23 cellular contexts compared by ENCODE assay signal in genomic region chr9:136201174-136201573, GRCh38. TPM values are rescaled to one million over a fixed set of nuclear protein-coding genes. Genes with fewer than 3 reads are reported as not detected.
DNase-seq lines count a peak whose midpoint lies in the region; ATAC-seq, FAIRE-seq and TF ChIP-seq lines count a peak whose summit lies in the region.
"Had no signal": no experiment of that assay in that cellular context is flagged by ENCODE, and none has a peak within 500 bp of the region (broad histone marks: within the 10 kb centered on the region; RNA-seq: fewer than 3 reads in every experiment).

No MANE protein-coding gene starts in this region.

- in situ Hi-C loops in K562 (cut with MboI) = no loop called here
- in situ Hi-C loops in transverse colon (cut with MboI; ENCODE audit: low pct_ligation_motif_present in 1 of 4, low pct_unique_long_range_greater_than_20kb in 1 of 4, low sequenced_read_pairs in 3 of 4) = no loop called here

- H2AK5ac ChIP-seq in neuronal stem cell (ENCODE audit: low read depth, low read length) = no peak overlapping the region

- H3K4me2 ChIP-seq in A549 (no peak overlapping the region), GM23338 (no peak overlapping the region), K562 (ENCODE audit: insufficient read depth, low read length) (no peak overlapping the region), neuronal stem cell (ENCODE audit: insufficient read depth, low read length, poor library complexity, severe bottlenecking) (no peak overlapping the region)

- no peak for FAIRE-seq in A549 (lab: Jason Lieb, UNC)
- FAIRE-seq in K562 (lab: Jason Lieb, UNC) = no peak
- FAIRE-seq: GM12878 had no signal

- H3K36me3 Mint-ChIP-seq in GM23338 (ENCODE audit: low read depth) = peaks cover 3% of the 10 kb centered on the region; the same call in 1 of the 3 replicates

- H2AFZ ChIP-seq in GM23338 (no peak overlapping the region), K562 (ENCODE audit: low read depth, low read length) (no peak overlapping the region), neuronal stem cell (ENCODE audit: low read length) (no peak overlapping the region)

- H2BK120ac ChIP-seq in neuronal stem cell (ENCODE audit: low read depth, low read length) = no peak overlapping the region

- peaks cover 3% of the 10 kb centered on the region for H3K79me1 ChIP-seq in neuronal stem cell (ENCODE audit: low read depth, low read length)

- BruUV-seq in K562 (replicated peaks; lab: Mats Ljungman, UMichigan) = no TSS peak

- H3K4me1 ChIP-seq in A549 = peaks cover 10% of the 10 kb centered on the region; the same call in 1 of the 3 replicates
- H3K4me1 ChIP-seq in GM23338 (ENCODE audit: insufficient read depth) = peaks cover 14% of the 10 kb centered on the region
- peaks cover 3 to 74% of the 10 kb centered on the region in 2 experiments; a peak in 3 of 5 replicates for H3K4me1 ChIP-seq in K562 (replicated peaks in 1 of 2; ENCODE audit: control insufficient read depth in 2 of 2, insufficient read depth in 2 of 2, low read length in 2 of 2)
- peaks cover 0 to 2% of the 10 kb centered on the region in 2 donors for H3K4me1 ChIP-seq in neuronal stem cell (ENCODE audit: control insufficient read depth in 2 of 2, insufficient read depth in 1 of 2, low read depth in 1 of 2, low read length in 2 of 2)
- peaks cover 0 to 4% (median 0%) of the 10 kb centered on the region in 4 donors for H3K4me1 ChIP-seq in transverse colon

- POLR2A ChIA-PET in A549 (lab: Yijun Ruan, JAX) (no interaction called here), K562 (lab: Yijun Ruan, JAX) (interaction anchor here (0.5 to 0.6 kb wide), 2 partner anchors 18 to 40 kb away, joined by 3 to 5 read pairs; no protein-coding TSS in a partner anchor)

- H3K4me3 Mint-ChIP-seq in GM23338 = no peak overlapping the region
- H3K4me3 Mint-ChIP-seq: CD4-positive, CD25-positive, alpha-beta regulatory T cell; CD8-positive, alpha-beta memory T cell; H9 had no signal

- H3K4me3 ChIP-seq in A549 = no peak overlapping the region
- H3K4me3 ChIP-seq in GM23338 = no peak overlapping the region
- no peak overlapping the region for H3K4me3 ChIP-seq in K562
- H3K4me3 ChIP-seq in neuronal stem cell (ENCODE audit: low read length in 2 of 2) = no peak overlapping the region
- no peak overlapping the region for H3K4me3 ChIP-seq in transverse colon
- H3K4me3 ChIP-seq: GM12878 had no signal

- H2BK15ac ChIP-seq in neuronal stem cell (ENCODE audit: low read length) = no peak overlapping the region

- peaks cover 99% of the 10 kb centered on the region for H3K27me3 ChIP-seq in GM23338 (ENCODE audit: insufficient read depth)
- peaks cover 26 to 55% of the 10 kb centered on the region in 2 experiments; a peak in 4 of 5 replicates for H3K27me3 ChIP-seq in K562 (ENCODE audit: control insufficient read depth in 2 of 2, insufficient read depth in 2 of 2, low read length in 2 of 2)
- peaks cover 75 to 96% (median 94%) of the 10 kb centered on the region in 3 experiments for H3K27me3 ChIP-seq in neuronal stem cell (ENCODE audit: control insufficient read depth in 3 of 3, insufficient read depth in 3 of 3, low read depth in 1 of 3, low read length in 3 of 3)
- H3K27me3 ChIP-seq in transverse colon = peaks cover 95% of the 10 kb centered on the region

- peaks cover 87% of the 10 kb centered on the region for H3K27me3 Mint-ChIP-seq in GM23338 (ENCODE audit: insufficient read depth, low read depth, poor library complexity)

- H3K4ac ChIP-seq in neuronal stem cell (ENCODE audit: low read length) = no peak overlapping the region

- no peak for TF ChIP-seq POLR2A in A549 (IDR thresholded peaks at IDR 0.05; ENCODE audit: low read length)
- no peak for TF ChIP-seq POLR2A in K562 (conservative IDR thresholded peaks at IDR 0.05)
- TF ChIP-seq POLR2A in transverse colon (IDR thresholded peaks at IDR 0.05) = no peak

- H3K9ac ChIP-seq in K562 (ENCODE audit: insufficient read depth in 1 of 2, low read depth in 2 of 2, low read length in 2 of 2) (no peak overlapping the region), neuronal stem cell (ENCODE audit: low read depth, low read length, poor library complexity) (no peak overlapping the region)

- H3K9me2 ChIP-seq in GM23338 (ENCODE audit: insufficient read depth) = no peaks in the 10 kb centered on the region

- H3K9me3 ChIP-seq in A549 (no peaks in the 10 kb centered on the region), K562 (replicated peaks; ENCODE audit: control insufficient read depth, insufficient read depth, low read depth, low read length) (no peaks in the 10 kb centered on the region), neuronal stem cell (replicated peaks in 1 of 2; ENCODE audit: control insufficient read depth in 2 of 2, insufficient read depth in 1 of 2, low read depth in 1 of 2, low read length in 2 of 2) (peaks cover 0 to 5% of the 10 kb centered on the region in 2 donors), transverse colon (no peaks in the 10 kb centered on the region)
- H3K9me3 ChIP-seq: BE2C had no signal

- peaks cover 2% of the 10 kb centered on the region; the same call in 1 of the 2 replicates for H3F3A ChIP-seq in GM23338 (replicated peaks; ENCODE audit: low read depth)

- no peak overlapping the region for H4K8ac ChIP-seq in neuronal stem cell (ENCODE audit: low read depth, low read length)

- TF ChIP-seq EP300 in A549 (IDR thresholded peaks at IDR 0.05) (no peak), K562 (IDR thresholded peaks at IDR 0.05; ENCODE audit: low read length) (no peak), transverse colon (IDR thresholded peaks at IDR 0.05; ENCODE audit: low read depth) (no peak)

- no peak overlapping the region for H3K18ac ChIP-seq in neuronal stem cell (ENCODE audit: low read length)

- H4K91ac ChIP-seq in neuronal stem cell (ENCODE audit: low read depth, low read length, poor library complexity) = no peak overlapping the region

- ATAC-seq in A549 (no peak), GM23338 (no peak), K562 (no peak), GM21786 (IDR thresholded peaks at IDR 0.05; ENCODE audit: unreplicated experiment) (no peak)
- ATAC-seq: GM12878 had no signal

- 20% methylated on average over 3 of the region's 13 CpGs for WGBS in A549 (ENCODE audit: missing lambda C conversion rate)
- WGBS in K562 (ENCODE audit: insufficient coverage, low coverage, missing lambda C conversion rate) = 12% methylated on average over 13 of the region's 13 CpGs
- no CpG with 5 or more reads among the region's 13 CpGs for WGBS in neuronal stem cell (ENCODE audit: extremely low coverage in 2 of 2, insufficient read length in 2 of 2, insufficient replicate concordance in 1 of 2), 2 donors
- 71% methylated on average over 13 of the region's 13 CpGs; no CpG with 5 or more reads in 1 of the 2 donors for WGBS in transverse colon (ENCODE audit: low coverage in 1 of 2), 2 donors

- no peaks in the 10 kb centered on the region for H3K9me3 Mint-ChIP-seq in GM23338
- H3K9me3 Mint-ChIP-seq: CD4-positive, CD25-positive, alpha-beta regulatory T cell; H9 had no signal

- H3K27ac Mint-ChIP-seq in GM23338 = no peak overlapping the region
- H3K27ac Mint-ChIP-seq: CD4-positive, CD25-positive, alpha-beta regulatory T cell; CD8-positive, alpha-beta memory T cell; H9 had no signal

- no peak overlapping the region for H3K27ac ChIP-seq in A549
- no peak overlapping the region for H3K27ac ChIP-seq in GM23338 (ENCODE audit: low read depth)
- H3K27ac ChIP-seq in K562 (ENCODE audit: extremely low read depth, low read depth, low read length) = no peak overlapping the region
- no peak overlapping the region for H3K27ac ChIP-seq in neuronal stem cell (replicated peaks; ENCODE audit: low read length)
- H3K27ac ChIP-seq in transverse colon = no peak overlapping the region
- H3K27ac ChIP-seq: HL-60 had no signal

- peak overlapping the region; percentile 89 for H3K23ac ChIP-seq in neuronal stem cell (ENCODE audit: low read depth, low read length, poor library complexity)

- no peak for DNase-seq in A549 (ENCODE audit: low read depth in 1 of 2, low spot score in 1 of 2)
- DNase-seq in GM23338 (ENCODE audit: low spot score) = no peak
- DNase-seq in K562 (ENCODE audit: extremely low read depth in 1 of 4, low spot score in 3 of 4) = no peak
- DNase-seq in neuronal stem cell (ENCODE audit: low spot score) = no peak
- DNase-seq in transverse colon = no peak
- DNase-seq: ACHN; BE2C; C1 segment of cervical spinal cord; CD4-positive, CD25-positive, alpha-beta regulatory T cell; CD8-positive, alpha-beta memory T cell; COR-L47; DMS 273 treated with DMSO at 0.1 percent for 48 hours; DND-41; EL; GOT3; H9; KBM-7 had no signal

- H3K36me3 ChIP-seq in GM23338 (ENCODE audit: insufficient read depth) = no peaks in the 10 kb centered on the region
- peaks cover 9% of the 10 kb centered on the region; the same call in 2 of the 3 replicates for H3K36me3 ChIP-seq in K562 (ENCODE audit: control insufficient read depth, insufficient read depth, low read length)
- peaks cover 3 to 7% of the 10 kb centered on the region in 2 donors for H3K36me3 ChIP-seq in neuronal stem cell (replicated peaks in 1 of 2; ENCODE audit: control insufficient read depth in 2 of 2, insufficient read depth in 2 of 2, low read length in 2 of 2)
- H3K36me3 ChIP-seq in transverse colon = no peaks in the 10 kb centered on the region

- CTCF ChIA-PET in A549 (lab: Yijun Ruan, JAX) = interaction anchor here (0.7 to 2.9 kb wide), 2 partner anchors 24 to 476 kb away, joined by 3 to 14 read pairs; no protein-coding TSS in a partner anchor
- CTCF ChIA-PET in K562 (lab: Yijun Ruan, JAX; ENCODE audit: low intra/inter-chr PET ratio) = interaction anchor here (0.6 kb wide), 1 partner anchor 304 kb away, joined by 3 read pairs; no protein-coding TSS in a partner anchor

- no peak overlapping the region for H2BK5ac ChIP-seq in neuronal stem cell (ENCODE audit: low read length)

- no peak for TF ChIP-seq CTCF in A549 (IDR thresholded peaks at IDR 0.05)
- TF ChIP-seq CTCF in GM23338 (conservative IDR thresholded peaks at IDR 0.05; ENCODE audit: low read depth in 2 of 2) = no peak
- no peak for TF ChIP-seq CTCF in K562 (IDR thresholded peaks at IDR 0.05 in 2 of 3, conservative IDR thresholded peaks at IDR 0.05 in 1 of 3; ENCODE audit: insufficient read depth in 2 of 3, low read depth in 1 of 3, low read length in 3 of 3)
- no peak for TF ChIP-seq CTCF in transverse colon (IDR thresholded peaks at IDR 0.05)

- peaks cover 4% of the 10 kb centered on the region for H3K9me1 ChIP-seq in K562 (ENCODE audit: control insufficient read depth, insufficient read depth, low read length)

- TF ChIP-seq RAD21 in A549 (conservative IDR thresholded peaks at IDR 0.05 in 1 of 2, IDR thresholded peaks at IDR 0.05 in 1 of 2) = no peak
- TF ChIP-seq RAD21 in K562 (CRISPR knock-in tag; conservative IDR thresholded peaks at IDR 0.05 in 1 of 2, IDR thresholded peaks at IDR 0.05 in 1 of 2) = no peak

- H3K79me2 ChIP-seq in GM23338 (replicated peaks; ENCODE audit: insufficient read depth) (no peaks in the 10 kb centered on the region), K562 (ENCODE audit: control insufficient read depth, insufficient read depth, low read length) (no peaks in the 10 kb centered on the region)

- peaks cover 12% of the 10 kb centered on the region for H4K20me1 ChIP-seq in GM23338 (replicated peaks; ENCODE audit: insufficient read depth)
- H4K20me1 ChIP-seq in K562 (replicated peaks; ENCODE audit: control insufficient read depth, insufficient read depth, low read length) = peaks cover 13% of the 10 kb centered on the region

- peak overlapping the region; percentile 6 for H3K14ac ChIP-seq in neuronal stem cell (ENCODE audit: low read length)

- no peak overlapping the region for H2BK12ac ChIP-seq in neuronal stem cell (ENCODE audit: low read length)

- peaks cover 16% of the 10 kb centered on the region for H3K4me1 Mint-ChIP-seq in GM23338

- intact Hi-C loops in K562 (cut with micrococcal nuclease) (no loop called here), transverse colon (cut with DNase I; ENCODE audit: low total_unique reads) (no loop called here)

RNA-seq across cellular contexts. Expression of gene LHX3, which starts 3.8 kb away (rescaled TPM):
- polyA plus RNA-seq in A549 (2011; rRNA removed) = 0.03 and 0.04 TPM in 2 replicates
- polyA plus RNA-seq in A549 (2012; cell fraction: cytosol; rRNA removed) = 0.03 TPM in 1 of 2 replicates, not detected in the other
- polyA plus RNA-seq in A549 (2012; cell fraction: nucleus; rRNA removed) = 0.04 and 0.10 TPM in 2 replicates
- polyA plus RNA-seq in A549 (2017; fragmentation: RNase III; extraction: RNeasy Plus Mini Kit Qiagen cat#74134 plus additional on column Dnase treatment) = 0.03 to 0.04 TPM in 2 of 3 replicates, not detected in the other
- polyA minus RNA-seq in A549 (2011; rRNA and poly(A)+ RNA removed) = not detected in 2 replicates
- not detected in 2 replicates for total RNA-seq in GM23338 (2014; rRNA removed; shearing (Covaris generic))
- 0.08 TPM in 1 of 2 replicates, not detected in the other for polyA plus RNA-seq in GM23338 (2016; fragmentation: Nextera tagmentation; extraction: Ambion mirVana)
- 0.09 TPM in 1 of 2 replicates, not detected in the other for total RNA-seq in K562 (2011; cell fraction: chromatin; rRNA removed; ENCODE audit: low replicate concordance)
- not detected in 2 replicates for total RNA-seq in K562 (2011; cell fraction: nucleolus; rRNA removed)
- not detected in 2 replicates for total RNA-seq in K562 (2011; cell fraction: nucleoplasm; rRNA removed)
- not detected in 2 replicates for total RNA-seq in K562 (2014; rRNA removed)
- not detected in 2 replicates for total RNA-seq in K562 (2014; rRNA removed; fragmentation: Illumina TruSeq; extraction: Trizol)
- not detected in 2 replicates for total RNA-seq in K562 (2015; rRNA removed; fragmentation: Illumina TruSeq; extraction: Trizol)
- total RNA-seq in K562 (2021) = 0.09 TPM in 1 of 2 replicates, not detected in the other
- not detected in 2 replicates for polyA plus RNA-seq in K562 (2011; rRNA removed)
- polyA plus RNA-seq in K562 (2011; cell fraction: cytosol; rRNA removed) = not detected in 2 replicates
- polyA plus RNA-seq in K562 (2011; cell fraction: nucleus; rRNA removed) = 0.04 TPM in 1 of 2 replicates, not detected in the other
- 0.91 TPM in 1 of 2 replicates, not detected in the other for polyA plus RNA-seq in K562 (2012)
- not detected in 2 replicates for polyA plus RNA-seq in K562 (2014; fragmentation: Illumina TruSeq; extraction: Trizol)
- polyA plus RNA-seq in K562 (2014; fragmentation: Nextera tagmentation; extraction: Ambion mirVana) = not detected
- not detected in 2 replicates for polyA plus RNA-seq in K562 (2014; rRNA removed)
- polyA minus RNA-seq in K562 (2011; rRNA and poly(A)+ RNA removed) = not detected in 2 replicates
- polyA minus RNA-seq in K562 (2011; cell fraction: cytosol; rRNA and poly(A)+ RNA removed) = not detected in 2 replicates
- polyA minus RNA-seq in K562 (2011; cell fraction: nucleus; rRNA and poly(A)+ RNA removed) = not detected in 2 replicates
- not detected for polyA plus RNA-seq in neuronal stem cell (2013, experiment 1 of 2)
- polyA plus RNA-seq in neuronal stem cell (2013, experiment 2 of 2) = not detected
- total RNA-seq in transverse colon = not detected
- total RNA-seq: A172; CD4-positive, CD25-positive, alpha-beta regulatory T cell; CD8-positive, alpha-beta memory T cell; G401; GM12878; H9; HT1080 had no signal
- polyA plus RNA-seq: CD4-positive, CD25-positive, alpha-beta regulatory T cell; CD8-positive, alpha-beta memory T cell; GM12878 had no signal

RNA-seq across cellular contexts. Expression of gene QSOX2, which starts 44.4 kb away (rescaled TPM):
- polyA plus RNA-seq in A549 (2011; rRNA removed) = 29.5 and 30.2 TPM in 2 replicates
- 19.5 and 21.6 TPM in 2 replicates for polyA plus RNA-seq in A549 (2012; cell fraction: cytosol; rRNA removed)
- polyA plus RNA-seq in A549 (2012; cell fraction: nucleus; rRNA removed) = 41.9 and 47.6 TPM in 2 replicates
- 22.3 to 23.0 TPM (median 22.9 TPM) in 3 replicates for polyA plus RNA-seq in A549 (2017; fragmentation: RNase III; extraction: RNeasy Plus Mini Kit Qiagen cat#74134 plus additional on column Dnase treatment)
- polyA minus RNA-seq in A549 (2011; rRNA and poly(A)+ RNA removed) = 15.5 and 16.6 TPM in 2 replicates
- total RNA-seq in GM23338 (2014; rRNA removed; shearing (Covaris generic)) = 25.5 and 29.2 TPM in 2 replicates
- polyA plus RNA-seq in GM23338 (2016; fragmentation: Nextera tagmentation; extraction: Ambion mirVana) = 9.2 and 10.5 TPM in 2 replicates
- total RNA-seq in K562 (2011; cell fraction: chromatin; rRNA removed; ENCODE audit: low replicate concordance) = 50.6 and 63.4 TPM in 2 replicates
- total RNA-seq in K562 (2011; cell fraction: nucleolus; rRNA removed) = 45.7 and 46.1 TPM in 2 replicates
- total RNA-seq in K562 (2011; cell fraction: nucleoplasm; rRNA removed) = 35.5 and 45.4 TPM in 2 replicates
- 12.7 and 15.0 TPM in 2 replicates for total RNA-seq in K562 (2014; rRNA removed)
- total RNA-seq in K562 (2014; rRNA removed; fragmentation: Illumina TruSeq; extraction: Trizol) = 9.7 and 10.5 TPM in 2 replicates
- 11.7 and 12.2 TPM in 2 replicates for total RNA-seq in K562 (2015; rRNA removed; fragmentation: Illumina TruSeq; extraction: Trizol)
- total RNA-seq in K562 (2021) = 22.3 and 23.7 TPM in 2 replicates
- polyA plus RNA-seq in K562 (2011; rRNA removed) = 13.5 and 21.5 TPM in 2 replicates
- polyA plus RNA-seq in K562 (2011; cell fraction: cytosol; rRNA removed) = 7.9 and 11.0 TPM in 2 replicates
- 97.5 and 103 TPM in 2 replicates for polyA plus RNA-seq in K562 (2011; cell fraction: nucleus; rRNA removed)
- polyA plus RNA-seq in K562 (2012) = 14.6 and 32.6 TPM in 2 replicates
- 16.1 and 17.4 TPM in 2 replicates for polyA plus RNA-seq in K562 (2014; fragmentation: Illumina TruSeq; extraction: Trizol)
- under 1 TPM; 0.51 to 0.91 TPM for polyA plus RNA-seq in K562 (2014; fragmentation: Nextera tagmentation; extraction: Ambion mirVana)
- polyA plus RNA-seq in K562 (2014; rRNA removed) = 23.6 and 24.2 TPM in 2 replicates
- polyA minus RNA-seq in K562 (2011; rRNA and poly(A)+ RNA removed) = 9.3 and 10.2 TPM in 2 replicates
- 5.9 and 7.6 TPM in 2 replicates for polyA minus RNA-seq in K562 (2011; cell fraction: cytosol; rRNA and poly(A)+ RNA removed)
- polyA minus RNA-seq in K562 (2011; cell fraction: nucleus; rRNA and poly(A)+ RNA removed) = 17.8 and 19.0 TPM in 2 replicates
- 11.3 TPM for polyA plus RNA-seq in neuronal stem cell (2013, experiment 1 of 2)
- 11.5 TPM for polyA plus RNA-seq in neuronal stem cell (2013, experiment 2 of 2)
- total RNA-seq in transverse colon = 10 to 100 TPM in 1 of 4 donors, 1 to 10 TPM in 3; 3.7 to 18.1 (median 4.8) TPM

Comparison
In these comparisons a context has a peak if more than half of its experiments do, and no peak if none do; other contexts are left out.
1. Of the 35 proteins assayed by ChIP-seq in both K562 and A549: peak only in K562: none; only in A549: E2F6; in both: none; in neither: 34.